ENCODE assay signal across 13 cellular contexts in genomic region chr9:90025816-90026215, GRCh38.
A peak's percentile ranks its signal among the peaks of the same experiment; 100 is the strongest.
DNase-seq lines count a peak whose midpoint lies in the region; ATAC-seq, FAIRE-seq and TF ChIP-seq lines count a peak whose summit lies in the region.
"Had no signal": no experiment of that assay in that cellular context is flagged by ENCODE, and none has a peak within 500 bp of the region (broad histone marks: within the 10 kb centered on the region; RNA-seq: fewer than 3 reads in every experiment).

No MANE protein-coding gene starts in this region.

- dilution Hi-C loops in mammary epithelial cell (cut with HindIII; ENCODE audit: low sequenced_read_pairs) = no loop called here

- no peaks in the 10 kb centered on the region for H4K20me1 ChIP-seq in mammary epithelial cell (ENCODE audit: insufficient read depth, low read length)

- H2AK5ac ChIP-seq in mesendoderm (ENCODE audit: low read length) = no peak overlapping the region
- H2AK5ac ChIP-seq in neuronal stem cell (ENCODE audit: low read depth, low read length) = no peak overlapping the region

- CTCF ChIA-PET in mammary epithelial cell (lab: Charles Lee; ENCODE audit: low non-redundant PET) = no interaction called here

- H2BK5ac ChIP-seq in mesendoderm (ENCODE audit: low read length) (no peak overlapping the region), neuronal stem cell (ENCODE audit: low read length) (no peak overlapping the region)

- H2BK15ac ChIP-seq in mesendoderm (replicated peaks; ENCODE audit: low read depth) = no peak overlapping the region
- H2BK15ac ChIP-seq in neuronal stem cell (ENCODE audit: low read length) = no peak overlapping the region

- H4K91ac ChIP-seq in neuronal stem cell (ENCODE audit: low read depth, low read length, poor library complexity) = no peak overlapping the region

- TF ChIP-seq CTCF in mammary epithelial cell (conservative IDR thresholded peaks at IDR 0.05 in 1 of 2, IDR thresholded peaks at IDR 0.05 in 1 of 2; ENCODE audit: extremely low read depth in 1 of 2, insufficient read depth in 1 of 2, low read depth in 1 of 2, low read length in 2 of 2) = no peak
- no peak for TF ChIP-seq CTCF in body of pancreas (IDR thresholded peaks at IDR 0.05)

- no peak overlapping the region for H3K56ac ChIP-seq in mesendoderm (ENCODE audit: low read length)

- H3K9me3 ChIP-seq in mammary epithelial cell (replicated peaks; ENCODE audit: insufficient read depth, low read length) (peaks cover 5% of the 10 kb centered on the region), small intestine (ENCODE audit: control insufficient read depth, low read depth) (no peaks in the 10 kb centered on the region), body of pancreas (no peaks in the 10 kb centered on the region), neuronal stem cell (replicated peaks in 1 of 2; ENCODE audit: control insufficient read depth in 2 of 2, insufficient read depth in 1 of 2, low read depth in 1 of 2, low read length in 2 of 2) (peaks cover 0 to 1% of the 10 kb centered on the region in 2 donors)

- no peak overlapping the region for H4K5ac ChIP-seq in mesendoderm (ENCODE audit: low read length)

- H3K9ac ChIP-seq in mammary epithelial cell (ENCODE audit: insufficient read depth, low read length) (no peak overlapping the region), mesendoderm (ENCODE audit: low read length) (no peak overlapping the region), neuronal stem cell (ENCODE audit: low read depth, low read length, poor library complexity) (no peak overlapping the region)

- H3K4ac ChIP-seq in mesendoderm (ENCODE audit: low read depth, low read length) (no peak overlapping the region), neuronal stem cell (ENCODE audit: low read length) (no peak overlapping the region)

- H3K4me1 ChIP-seq in mammary epithelial cell (ENCODE audit: insufficient read depth, low read length) (peaks cover 32% of the 10 kb centered on the region), mesendoderm (ENCODE audit: control insufficient read depth, low read depth, low read length) (no peaks in the 10 kb centered on the region), small intestine (ENCODE audit: control insufficient read depth in 2 of 2, insufficient read depth in 1 of 2, low read depth in 1 of 2, low read length in 1 of 2) (peaks cover 0 to 4% of the 10 kb centered on the region in 2 donors), body of pancreas (no peaks in the 10 kb centered on the region), neuronal stem cell (ENCODE audit: control insufficient read depth in 2 of 2, insufficient read depth in 1 of 2, low read depth in 1 of 2, low read length in 2 of 2) (no peaks in the 10 kb centered on the region)

- in situ Hi-C loops in mammary epithelial cell (cut with MboI; ENCODE audit: low sequenced_read_pairs in 2 of 2) = no loop called here

- H3K4me3 ChIP-seq in mammary epithelial cell (replicated peaks in 1 of 3; ENCODE audit: insufficient read depth in 1 of 3, low read depth in 2 of 3, low read length in 3 of 3) (no peak overlapping the region), mesendoderm (ENCODE audit: low read length) (no peak overlapping the region), small intestine (ENCODE audit: low read depth in 1 of 2, low read length in 2 of 2) (no peak overlapping the region), body of pancreas (no peak overlapping the region), neuronal stem cell (ENCODE audit: low read length in 2 of 2) (no peak overlapping the region)
- H3K4me3 ChIP-seq: stomach had no signal

- H3K36me3 ChIP-seq in mammary epithelial cell (ENCODE audit: insufficient read depth, low read length) = no peaks in the 10 kb centered on the region
- H3K36me3 ChIP-seq in mesendoderm (ENCODE audit: control insufficient read depth, insufficient read depth, low read length) = no peaks in the 10 kb centered on the region
- H3K36me3 ChIP-seq in small intestine (ENCODE audit: control insufficient read depth in 2 of 2, insufficient read depth in 2 of 2, low read length in 2 of 2) = no peaks in the 10 kb centered on the region
- no peaks in the 10 kb centered on the region for H3K36me3 ChIP-seq in body of pancreas (replicated peaks in 1 of 2; ENCODE audit: insufficient read depth in 1 of 2, low read depth in 2 of 2)
- H3K36me3 ChIP-seq in neuronal stem cell (replicated peaks in 1 of 2; ENCODE audit: control insufficient read depth in 2 of 2, insufficient read depth in 2 of 2, low read length in 2 of 2) = no peaks in the 10 kb centered on the region
- H3K36me3 ChIP-seq: stomach had no signal

- H3K79me1 ChIP-seq in mesendoderm (ENCODE audit: low read length) (no peaks in the 10 kb centered on the region), neuronal stem cell (ENCODE audit: low read depth, low read length) (no peaks in the 10 kb centered on the region)

- BruUV-seq in mammary epithelial cell (replicated peaks; lab: Mats Ljungman, UMichigan) = no TSS peak

- no peak overlapping the region for H3K27ac ChIP-seq in mammary epithelial cell (ENCODE audit: insufficient read depth, low read depth, low read length)
- H3K27ac ChIP-seq in mesendoderm (ENCODE audit: low read depth, low read length) = no peak overlapping the region
- no peak overlapping the region for H3K27ac ChIP-seq in small intestine (ENCODE audit: low read depth in 1 of 2, low read length in 1 of 2)
- no peak overlapping the region for H3K27ac ChIP-seq in body of pancreas
- H3K27ac ChIP-seq in neuronal stem cell (replicated peaks; ENCODE audit: low read length) = no peak overlapping the region
- H3K27ac ChIP-seq: HL-60, stomach had no signal

- H2BK120ac ChIP-seq in mesendoderm (ENCODE audit: low read depth, low read length) = no peak overlapping the region
- no peak overlapping the region for H2BK120ac ChIP-seq in neuronal stem cell (ENCODE audit: low read depth, low read length)

- no peaks in the 10 kb centered on the region for H3K79me2 ChIP-seq in mammary epithelial cell (ENCODE audit: insufficient read depth, low read length)
- no peaks in the 10 kb centered on the region for H3K79me2 ChIP-seq in mesendoderm (ENCODE audit: control insufficient read depth, insufficient read depth, low read length)

- no peak for ATAC-seq in body of pancreas
- ATAC-seq: HCT116 had no signal

- H3K4me2 ChIP-seq in mammary epithelial cell (ENCODE audit: insufficient read depth, low read depth, low read length) (no peak overlapping the region), mesendoderm (ENCODE audit: low read length) (no peak overlapping the region), neuronal stem cell (ENCODE audit: insufficient read depth, low read length, poor library complexity, severe bottlenecking) (no peak overlapping the region)

- H3K14ac ChIP-seq in neuronal stem cell (ENCODE audit: low read length) = no peak overlapping the region

- no peak for TF ChIP-seq POLR2A in body of pancreas (IDR thresholded peaks at IDR 0.05)

- peak; percentile 38 for DNase-seq in AG08395 (ENCODE audit: low spot score)
- DNase-seq in M059J (ENCODE audit: low read depth) = peak; percentile 73
- peak; percentile 91 for DNase-seq in mammary epithelial cell
- DNase-seq in mesendoderm = peak; percentile 48
- no peak for DNase-seq in DMS 273 treated with DMSO at 0.1 percent for 48 hours (lab: John Stamatoyannopoulos, UW)
- no peak for DNase-seq in small intestine
- no peak for DNase-seq in body of pancreas
- no peak for DNase-seq in neuronal stem cell (ENCODE audit: low spot score)
- DNase-seq: activated CD4-positive, alpha-beta T cell treated with anti-CD3 and anti-CD28 coated beads, Interleukin-2, amount 50 U/mL, for 4 hours; amygdala; stomach had no signal

- H4K8ac ChIP-seq in mesendoderm (ENCODE audit: low read depth, low read length) (no peak overlapping the region), neuronal stem cell (ENCODE audit: low read depth, low read length) (no peak overlapping the region)

- H2AFZ ChIP-seq in mammary epithelial cell (ENCODE audit: low read depth, low read length) = no peak overlapping the region
- H2AFZ ChIP-seq in neuronal stem cell (ENCODE audit: low read length) = no peak overlapping the region

- intact Hi-C loops in mammary epithelial cell (cut with micrococcal nuclease) (no loop called here), body of pancreas (cut with DNase I) (no loop called here)

- no peak for FAIRE-seq in small intestine (lab: Jason Lieb, UNC)

- H3K27me3 ChIP-seq in mammary epithelial cell (ENCODE audit: insufficient read depth, low read length) (no peaks in the 10 kb centered on the region), mesendoderm (ENCODE audit: insufficient read depth, low read length, poor library complexity) (no peaks in the 10 kb centered on the region), small intestine (ENCODE audit: control insufficient read depth in 2 of 2, insufficient read depth in 2 of 2, low read length in 2 of 2) (no peaks in the 10 kb centered on the region), body of pancreas (no peaks in the 10 kb centered on the region), neuronal stem cell (ENCODE audit: control insufficient read depth in 3 of 3, insufficient read depth in 3 of 3, low read depth in 1 of 3, low read length in 3 of 3) (no peaks in the 10 kb centered on the region)
- H3K27me3 ChIP-seq: stomach had no signal

- 0% methylated on average over 3 of the region's 3 CpGs for WGBS in mammary epithelial cell (ENCODE audit: low coverage, missing lambda C conversion rate)
- no CpG with 5 or more reads among the region's 3 CpGs for WGBS in mesendoderm (ENCODE audit: extremely low coverage, insufficient coverage, low lambda C conversion rate)
- WGBS in small intestine, 3 donors = 55 to 63% (median 62%) methylated on average over 3 of the region's 3 CpGs
- 68 to 89% methylated on average over 3 of the region's 3 CpGs for WGBS in body of pancreas, 2 donors
- no CpG with 5 or more reads among the region's 3 CpGs for WGBS in neuronal stem cell (ENCODE audit: extremely low coverage in 2 of 2, insufficient read length in 2 of 2, insufficient replicate concordance in 1 of 2), 2 donors

- H2BK12ac ChIP-seq in neuronal stem cell (ENCODE audit: low read length) = no peak overlapping the region

- no peak overlapping the region for H3K23ac ChIP-seq in mesendoderm (ENCODE audit: low read length)
- H3K23ac ChIP-seq in neuronal stem cell (ENCODE audit: low read depth, low read length, poor library complexity) = no peak overlapping the region

- H3K18ac ChIP-seq in mesendoderm (ENCODE audit: low read length) (no peak overlapping the region), neuronal stem cell (ENCODE audit: low read length) (no peak overlapping the region)

Comparison
In these comparisons a context has a peak if more than half of its experiments do, and no peak if none do; other contexts are left out.
1. DNase-seq: peak in AG08395 (single experiment), M059J (single experiment), mammary epithelial cell (single experiment) and mesendoderm (single experiment); none in DMS 273 treated with DMSO at 0.1 percent for 48 hours (single experiment), small intestine (single experiment), body of pancreas (0 of 4) and neuronal stem cell (single experiment).